ENCODE assay signal across 8 cellular contexts in the genomic region with DNA sequence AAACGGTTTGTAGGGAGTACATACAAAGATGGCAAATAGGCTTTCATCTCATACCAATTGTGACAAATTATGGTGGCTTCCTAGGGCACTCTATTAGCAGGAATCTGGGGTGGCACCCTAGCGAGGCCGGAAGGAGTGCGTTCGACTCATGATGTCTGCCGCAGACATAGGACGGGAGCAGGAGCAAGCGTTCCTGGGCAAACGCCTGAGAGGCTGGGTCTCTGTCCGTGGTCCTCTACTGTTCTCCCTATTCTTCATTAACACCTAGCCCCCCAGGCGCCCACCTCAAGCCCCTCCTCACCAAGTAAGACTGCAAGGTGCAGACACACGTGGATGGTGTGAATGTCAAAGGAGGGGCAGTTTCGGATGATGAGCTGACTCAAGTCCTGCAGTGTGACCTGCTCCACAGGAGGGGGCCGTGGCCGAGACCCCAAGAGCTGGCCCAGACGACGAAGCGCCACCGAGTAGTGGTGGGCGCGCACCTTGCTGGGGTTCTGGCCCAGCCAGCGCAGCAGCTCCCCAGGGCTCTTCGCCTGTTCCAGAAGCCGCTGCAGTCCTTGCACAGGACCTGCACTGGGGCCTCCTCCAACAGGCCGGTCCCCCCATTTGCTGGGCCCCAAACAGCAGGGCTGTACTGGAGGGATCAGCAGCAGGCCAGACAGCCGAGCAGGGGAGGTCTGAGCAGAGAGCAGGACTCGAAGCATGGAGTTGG. TPM values are rescaled to one million over a fixed set of nuclear protein-coding genes. Genes with fewer than 3 reads are reported as not detected.
DNase-seq lines count a peak whose midpoint lies in the region; ATAC-seq, FAIRE-seq and TF ChIP-seq lines count a peak whose summit lies in the region.

No MANE protein-coding gene starts in this region.

- H3K4me1 ChIP-seq in HUES6 (ENCODE audit: control insufficient read depth, insufficient read depth, low read length) (peaks cover 64% of the 10 kb centered on the region), mucosa of descending colon (ENCODE audit: low read depth) (peaks cover 28% of the 10 kb centered on the region)

- H3K27me3 ChIP-seq in HUES6 (ENCODE audit: control insufficient read depth, insufficient read depth, low read length) (0 out of 2 replicates have a peak, but pooled peaks cover 4% of the 10 kb centered on the region), bronchial epithelial cell (ENCODE audit: control insufficient read depth, insufficient read depth, low read length) (no peaks in the 10 kb centered on the region)

- H3K36me3 ChIP-seq in HUES6 (ENCODE audit: control insufficient read depth, insufficient read depth, low read length) (peaks cover 20% of the 10 kb centered on the region), bronchial epithelial cell (ENCODE audit: control insufficient read depth, insufficient read depth, low read length) (peaks cover 19% of the 10 kb centered on the region), mucosa of descending colon (ENCODE audit: low read depth) (no peaks in the 10 kb centered on the region)

- no peak for FAIRE-seq in bronchial epithelial cell (lab: Jason Lieb, UNC)

- H3K9me3 ChIP-seq in HUES6 (ENCODE audit: control insufficient read depth, insufficient read depth, low read depth, low read length) (no peaks in the 10 kb centered on the region), mucosa of descending colon (no peaks in the 10 kb centered on the region)

- intact Hi-C loops in mucosa of descending colon (cut with DNase I, micrococcal nuclease), result no loop called here

- ATAC-seq in mucosa of descending colon (no peak), GM21367 (IDR thresholded peaks at IDR 0.05; ENCODE audit: unreplicated experiment) (no peak)

- no peak for DNase-seq in bronchial epithelial cell (ENCODE audit: low read depth)
- peak in 2 of 3 donors; percentile 41 to 63 for DNase-seq in mucosa of descending colon
- no peak for DNase-seq in NCI-H2227 (lab: John Stamatoyannopoulos, UW; ENCODE audit: unreplicated experiment)
- DNase-seq in iPS-NIHi7 (ENCODE audit: extremely low spot score), result no peak
- DNase-seq in G401 (ENCODE audit: low spot score), result no peak

- H3K9ac ChIP-seq in HUES6 (ENCODE audit: low read length), result peak overlapping the region; percentile 93

- H3K27ac ChIP-seq in 22Rv1, result peak overlapping the region; percentile 100
- no peak overlapping the region for H3K27ac ChIP-seq in HUES6 (ENCODE audit: low read depth, low read length)

- in situ Hi-C loops in G401 (cut with HindIII; ENCODE audit: low sequenced_read_pairs), result no loop called here

- H3K4me3 ChIP-seq in HUES6 (ENCODE audit: low read depth, low read length) (peak overlapping the region; percentile 95), bronchial epithelial cell (ENCODE audit: low read depth, low read length) (peak overlapping the region; percentile 92), mucosa of descending colon (no peak overlapping the region)

- TF ChIP-seq CTCF in 22Rv1 (IDR thresholded peaks at IDR 0.05) (no peak), bronchial epithelial cell (IDR thresholded peaks at IDR 0.05; ENCODE audit: insufficient read depth, low read length, severe bottlenecking) (no peak), mucosa of descending colon (IDR thresholded peaks at IDR 0.05) (no peak)

RNA-seq across cellular contexts. Expression of a gene that starts 1.3 kb away (rescaled TPM):
- total RNA-seq in bronchial epithelial cell, result 51.6 and 65.8 TPM in 2 replicates
- total RNA-seq in mucosa of descending colon, result 100 to 1,000 TPM in 1 of 3 donors, 10 to 100 TPM in 2; 78.6 to 122 (median 98.5) TPM
- total RNA-seq in G401 (2014; rRNA removed; shearing (Covaris generic)), result 57.2 and 62.9 TPM in 2 replicates

RNA-seq across cellular contexts. Expression of a gene that starts 3.9 kb away (rescaled TPM):
- total RNA-seq in bronchial epithelial cell, result 9.0 and 11.6 TPM in 2 replicates
- 10 to 100 TPM; 54.2 to 63.7 (median 60.8) TPM for total RNA-seq in mucosa of descending colon
- total RNA-seq in G401 (2014; rRNA removed; shearing (Covaris generic)), result 94.3 and 112 TPM in 2 replicates

RNA-seq across cellular contexts. Expression of a gene that starts 6.9 kb away (rescaled TPM):
- total RNA-seq in bronchial epithelial cell (52.7 and 61.1 TPM in 2 replicates), mucosa of descending colon (100 to 1,000 TPM in 1 of 3 donors, 10 to 100 TPM in 2; 39.7 to 116 (median 50.6) TPM)
- 49.4 and 51.9 TPM in 2 replicates for total RNA-seq in G401 (2014; rRNA removed; shearing (Covaris generic))

RNA-seq across cellular contexts. Expression of a gene that starts 20.0 kb away (rescaled TPM):
- total RNA-seq in bronchial epithelial cell (33.2 and 38.9 TPM in 2 replicates), mucosa of descending colon (100 to 1,000 TPM in 1 of 3 donors, 10 to 100 TPM in 2; 82.2 to 168 (median 89.5) TPM)
- total RNA-seq in G401 (2014; rRNA removed; shearing (Covaris generic)), result 363 and 382 TPM in 2 replicates

RNA-seq across cellular contexts. Expression of a gene that starts 21.7 kb away (rescaled TPM):
- total RNA-seq in bronchial epithelial cell, result 11.6 and 12.4 TPM in 2 replicates
- total RNA-seq in mucosa of descending colon, result 10 to 100 TPM in 2 of 3 donors, 1 to 10 TPM in 1; 8.3 to 12.4 (median 11.7) TPM
- 18.5 and 25.3 TPM in 2 replicates for total RNA-seq in G401 (2014; rRNA removed; shearing (Covaris generic))

Comparison
In these comparisons a context has a peak if more than half of its experiments do, and no peak if none do; other contexts are left out.
1. DNase-seq: peak in mucosa of descending colon (2 of 3); none in bronchial epithelial cell (single experiment), NCI-H2227 (single experiment), iPS-NIHi7 (single experiment) and G401 (single experiment).